11 cellular contexts compared by ENCODE assay signal in the genomic region with DNA sequence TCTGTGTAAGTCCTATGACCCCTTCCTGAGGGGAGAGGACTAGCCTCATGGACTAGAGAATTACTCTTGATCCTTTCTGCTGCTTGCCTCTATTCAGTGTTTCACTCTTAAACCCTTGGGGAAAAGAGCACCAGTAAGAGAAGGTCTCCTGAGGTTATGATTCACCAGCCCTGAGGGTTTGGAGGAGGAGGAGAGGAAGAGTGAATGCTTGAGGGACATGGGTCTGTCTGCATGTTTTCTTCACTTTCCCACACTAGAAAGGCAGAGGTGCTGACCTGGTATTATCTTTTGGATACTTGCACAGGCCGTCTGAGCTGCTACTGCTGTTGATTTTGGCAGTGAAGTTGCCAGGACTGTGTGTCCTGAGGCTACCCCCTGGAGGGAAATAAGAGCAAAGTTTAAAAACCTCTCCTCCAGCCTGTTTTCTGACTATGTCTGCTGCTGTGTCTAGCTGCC.
DNase-seq lines count a peak whose midpoint lies in the region; ATAC-seq, FAIRE-seq and TF ChIP-seq lines count a peak whose summit lies in the region.
"Had no signal": no experiment of that assay in that cellular context is flagged by ENCODE, and none has a peak within 500 bp of the region (broad histone marks: within the 10 kb centered on the region; RNA-seq: fewer than 3 reads in every experiment).

No MANE protein-coding gene starts in this region.

- no peaks in the 10 kb centered on the region for H3K27me3 ChIP-seq in bronchial epithelial cell (ENCODE audit: control insufficient read depth, insufficient read depth, low read length)
- H3K27me3 ChIP-seq in osteoblast (ENCODE audit: insufficient read depth, low read length): no peaks in the 10 kb centered on the region

- H3K4me3 ChIP-seq in bronchial epithelial cell (ENCODE audit: low read depth, low read length) (no peak overlapping the region), osteoblast (ENCODE audit: insufficient read depth, low read length) (peak overlapping the region; percentile 4)

- H3K9me3 Mint-ChIP-seq in natural killer cell: no peaks in the 10 kb centered on the region
- H3K9me3 Mint-ChIP-seq: activated naive CD4-positive, alpha-beta T cell treated with anti-CD3 and anti-CD28 coated beads, Interleukin-2, amount 10 ng/mL, durations not matched to agents 7 days and 5 days had no signal

- H3K4me1 ChIP-seq in osteoblast (ENCODE audit: insufficient read depth, low read length): peaks cover 10% of the 10 kb centered on the region

- H3K4me1 Mint-ChIP-seq in natural killer cell: no peaks in the 10 kb centered on the region
- H3K4me1 Mint-ChIP-seq: activated naive CD4-positive, alpha-beta T cell treated with anti-CD3 and anti-CD28 coated beads, Interleukin-2, amount 10 ng/mL, durations not matched to agents 7 days and 5 days had no signal

- DNase-seq in GM04504 (ENCODE audit: low read depth) (peak; percentile 80), bronchial epithelial cell (ENCODE audit: low read depth) (peak; percentile 71), osteoblast (ENCODE audit: insufficient read length, low spot score, missing footprints) (peak; percentile 91), NCI-H1092 (lab: John Stamatoyannopoulos, UW) (no peak), natural killer cell (no peak), erythroblast (lab: John Stamatoyannopoulos, UW) (no peak), NCI-H524 (lab: John Stamatoyannopoulos, UW) (no peak)
- DNase-seq: activated naive CD4-positive, alpha-beta T cell treated with anti-CD3 and anti-CD28 coated beads, Interleukin-2, amount 10 ng/mL, durations not matched to agents 7 days and 5 days; NCI-H1694 had no signal

- peaks cover 3% of the 10 kb centered on the region for H3K79me2 ChIP-seq in osteoblast (ENCODE audit: insufficient read depth, low read length)

- H3K4me3 Mint-ChIP-seq in natural killer cell: no peak overlapping the region
- H3K4me3 Mint-ChIP-seq: activated naive CD4-positive, alpha-beta T cell treated with anti-CD3 and anti-CD28 coated beads, Interleukin-2, amount 10 ng/mL, durations not matched to agents 7 days and 5 days; type B pancreatic cell had no signal

- H2AFZ ChIP-seq in osteoblast (ENCODE audit: low read length): peak overlapping the region; percentile 34

- H3K27ac Mint-ChIP-seq in natural killer cell: no peak overlapping the region
- H3K27ac Mint-ChIP-seq: activated naive CD4-positive, alpha-beta T cell treated with anti-CD3 and anti-CD28 coated beads, Interleukin-2, amount 10 ng/mL, durations not matched to agents 7 days and 5 days; type B pancreatic cell had no signal

- peak; percentile 73 for ATAC-seq in HG03460 (IDR thresholded peaks at IDR 0.05; ENCODE audit: unreplicated experiment)
- ATAC-seq in natural killer cell: no peak

- no peak for TF ChIP-seq POLR2A in erythroblast (IDR thresholded peaks at IDR 0.05; ENCODE audit: low read length)

- H3K36me3 ChIP-seq in bronchial epithelial cell (ENCODE audit: control insufficient read depth, insufficient read depth, low read length) (peaks cover 2% of the 10 kb centered on the region), osteoblast (ENCODE audit: insufficient read depth, low read length) (no peaks in the 10 kb centered on the region)

- no peaks in the 10 kb centered on the region for H3K9me3 ChIP-seq in osteoblast (ENCODE audit: low read depth, low read length)

- peak overlapping the region; percentile 72 for H3K27ac ChIP-seq in osteoblast (ENCODE audit: low read depth, low read length)

- peak; percentile 82 for FAIRE-seq in bronchial epithelial cell (lab: Jason Lieb, UNC)

- no peak for TF ChIP-seq CTCF in bronchial epithelial cell (IDR thresholded peaks at IDR 0.05; ENCODE audit: insufficient read depth, low read length, severe bottlenecking)
- no peak for TF ChIP-seq CTCF in osteoblast (IDR thresholded peaks at IDR 0.05; ENCODE audit: extremely low read depth, low read depth, low read length)
- no peak for TF ChIP-seq CTCF in natural killer cell (IDR thresholded peaks at IDR 0.05)

- no peaks in the 10 kb centered on the region for H3K36me3 Mint-ChIP-seq in natural killer cell
- H3K36me3 Mint-ChIP-seq: activated naive CD4-positive, alpha-beta T cell treated with anti-CD3 and anti-CD28 coated beads, Interleukin-2, amount 10 ng/mL, durations not matched to agents 7 days and 5 days; type B pancreatic cell had no signal

- no peaks in the 10 kb centered on the region for H3K27me3 Mint-ChIP-seq in natural killer cell (ENCODE audit: low read depth in 2 of 2)
- H3K27me3 Mint-ChIP-seq: activated naive CD4-positive, alpha-beta T cell treated with anti-CD3 and anti-CD28 coated beads, Interleukin-2, amount 10 ng/mL, durations not matched to agents 7 days and 5 days; type B pancreatic cell had no signal

- intact Hi-C loops in natural killer cell (cut with micrococcal nuclease): no loop called here

- peak overlapping the region; percentile 75 for H3K4me2 ChIP-seq in osteoblast (ENCODE audit: insufficient read depth, low read length)

- H4K20me1 ChIP-seq in osteoblast (ENCODE audit: insufficient read depth, low read length): no peaks in the 10 kb centered on the region

Comparison
In these comparisons a context has a peak if more than half of its experiments do, and no peak if none do; other contexts are left out.
1. DNase-seq: peak in GM04504 (single experiment), bronchial epithelial cell (single experiment) and osteoblast (single experiment); none in NCI-H1092 (single experiment), natural killer cell (single experiment), erythroblast (0 of 2) and NCI-H524 (0 of 2).